ENCODE assay signal across 10 cellular contexts in genomic region chr17:47651704-47652103, GRCh38.
DNase-seq lines count a peak whose midpoint lies in the region; ATAC-seq and TF ChIP-seq lines count a peak whose summit lies in the region.
"Had no signal": no experiment of that assay in that cellular context is flagged by ENCODE, and none has a peak within 500 bp of the region (broad histone marks: within the 10 kb centered on the region; RNA-seq: fewer than 3 reads in every experiment).

No MANE protein-coding gene starts in this region.

- no peak for DNase-seq in stimulated activated naive CD8-positive, alpha-beta T cell treated with anti-CD3 and anti-CD28 coated beads, Interleukin-15, Interleukin-2, amounts not matched to agents 100 U/mL and 50 U/mL, for 24 hours
- DNase-seq in WERI-Rb-1 = no peak
- no peak for DNase-seq in glomerular visceral epithelial cell (ENCODE audit: extremely low spot score)
- no peak for DNase-seq in activated effector memory CD4-positive, alpha-beta T cell treated with anti-CD3 and anti-CD28 coated beads, Interleukin-2, amount 50 U/mL, for 16 hours
- DNase-seq: activated CD4-positive, alpha-beta T cell treated with anti-CD3 and anti-CD28 coated beads, Interleukin-2, amount 50 U/mL, for 1 hour; substantia nigra had no signal

- peaks cover 61% of the 10 kb centered on the region for H3K36me3 ChIP-seq in WERI-Rb-1
- peaks cover 58% of the 10 kb centered on the region for H3K36me3 ChIP-seq in iPS-18a (ENCODE audit: control insufficient read depth, low read depth, low read length)

- no peaks in the 10 kb centered on the region for H3K9me3 Mint-ChIP-seq in stimulated activated naive CD8-positive, alpha-beta T cell treated with anti-CD3 and anti-CD28 coated beads, Interleukin-15, Interleukin-2, amounts not matched to agents 100 ng/mL and 50 ng/mL, for 24 hours

- peak overlapping the region; percentile 94 for H3K9ac ChIP-seq in iPS-18a (ENCODE audit: low read length)

- H3K27ac ChIP-seq in WERI-Rb-1 (peak overlapping the region; percentile 95), iPS-18a (ENCODE audit: low read length) (no peak overlapping the region)

- H3K4me1 ChIP-seq in iPS-18a (ENCODE audit: control insufficient read depth, low read depth, low read length) = peaks cover 17% of the 10 kb centered on the region

- TF ChIP-seq CTCF in WERI-Rb-1 (IDR thresholded peaks at IDR 0.05; ENCODE audit: low read depth, low read length) = no peak

- H3K9me3 ChIP-seq in WERI-Rb-1 (ENCODE audit: severe bottlenecking) (no peaks in the 10 kb centered on the region), iPS-18a (ENCODE audit: control insufficient read depth, low read depth, low read length) (no peaks in the 10 kb centered on the region)

- H3K4me3 ChIP-seq in WERI-Rb-1 (ENCODE audit: low read depth, low read length) (peak overlapping the region; percentile 88), iPS-18a (ENCODE audit: low read length) (peak overlapping the region; percentile 94)

- H3K36me3 Mint-ChIP-seq in stimulated activated naive CD8-positive, alpha-beta T cell treated with anti-CD3 and anti-CD28 coated beads, Interleukin-15, Interleukin-2, amounts not matched to agents 100 ng/mL and 50 ng/mL, for 24 hours (ENCODE audit: low read depth) = peaks cover 57% of the 10 kb centered on the region

- H3K27me3 ChIP-seq in WERI-Rb-1 (ENCODE audit: insufficient read depth, low read depth, severe bottlenecking) (no peaks in the 10 kb centered on the region), iPS-18a (ENCODE audit: control insufficient read depth, insufficient read depth, low read length) (no peaks in the 10 kb centered on the region)

- no peak for ATAC-seq in stimulated activated naive CD8-positive, alpha-beta T cell treated with anti-CD3 and anti-CD28 coated beads, Interleukin-15, Interleukin-2, amounts not matched to agents 100 U/mL and 50 U/mL, for 24 hours
- no peak for ATAC-seq in GM18861 (IDR thresholded peaks at IDR 0.05; ENCODE audit: unreplicated experiment)
- no peak for ATAC-seq in GM21717 (IDR thresholded peaks at IDR 0.05; ENCODE audit: unreplicated experiment)

- no peaks in the 10 kb centered on the region for H3K27me3 Mint-ChIP-seq in stimulated activated naive CD8-positive, alpha-beta T cell treated with anti-CD3 and anti-CD28 coated beads, Interleukin-15, Interleukin-2, amounts not matched to agents 100 ng/mL and 50 ng/mL, for 24 hours

- H3K27ac Mint-ChIP-seq in stimulated activated naive CD8-positive, alpha-beta T cell treated with anti-CD3 and anti-CD28 coated beads, Interleukin-15, Interleukin-2, amounts not matched to agents 100 ng/mL and 50 ng/mL, for 24 hours = peak overlapping the region; percentile 98

- H3K4me1 Mint-ChIP-seq in stimulated activated naive CD8-positive, alpha-beta T cell treated with anti-CD3 and anti-CD28 coated beads, Interleukin-15, Interleukin-2, amounts not matched to agents 100 ng/mL and 50 ng/mL, for 24 hours (ENCODE audit: low read depth) = peaks cover 79% of the 10 kb centered on the region

- H3K4me3 Mint-ChIP-seq in stimulated activated naive CD8-positive, alpha-beta T cell treated with anti-CD3 and anti-CD28 coated beads, Interleukin-15, Interleukin-2, amounts not matched to agents 100 ng/mL and 50 ng/mL, for 24 hours = peak overlapping the region; percentile 95
